8 cellular contexts compared by ENCODE assay signal in genomic region chr10:124693801-124694416, GRCh38. TPM values are rescaled to one million over a fixed set of nuclear protein-coding genes. Genes with fewer than 3 reads are reported as not detected.
DNase-seq lines count a peak whose midpoint lies in the region; ATAC-seq and TF ChIP-seq lines count a peak whose summit lies in the region.

No MANE protein-coding gene starts in this region.

- H3K9me3 ChIP-seq in heart left ventricle (no peaks in the 10 kb centered on the region), stomach smooth muscle (ENCODE audit: control insufficient read depth in 2 of 2, low read length in 2 of 2) (no peaks in the 10 kb centered on the region)

- no peak overlapping the region for H3K4me3 ChIP-seq in heart left ventricle
- H3K4me3 ChIP-seq in stomach smooth muscle (ENCODE audit: low read length in 2 of 2) = peak overlapping the region in 1 of 2 donors; percentile 8

- no peak for TF ChIP-seq CTCF in heart left ventricle (IDR thresholded peaks at IDR 0.05)

- H3K27ac ChIP-seq in heart left ventricle = peak overlapping the region in 11 of 12 donors; percentile 41 to 97 (median 62)
- peak overlapping the region; percentile 24 for H3K27ac ChIP-seq in stomach smooth muscle (ENCODE audit: low read length)

- POLR2A ChIA-PET in activated CD4-positive, alpha-beta T cell treated with anti-CD3 and anti-CD28 coated beads for 36 hours (lab: Charles Lee) = interaction anchor here (0.8 to 1.7 kb wide), 4 partner anchors 8 to 264 kb away, joined by 3 to 8 read pairs (median 4); no protein-coding TSS in a partner anchor

- intact Hi-C loops in activated CD4-positive, alpha-beta T cell treated with anti-CD3 and anti-CD28 coated beads for 36 hours (cut with DNase I, micrococcal nuclease) = no loop called here
- intact Hi-C loops in heart left ventricle (cut with DNase I) = no loop called here

- 33 to 38% (median 37%) methylated on average over 10 of the region's 10 CpGs for WGBS in heart left ventricle, 4 donors

- peaks cover 7 to 99% (median 63%) of the 10 kb centered on the region in 12 donors for H3K4me1 ChIP-seq in heart left ventricle
- H3K4me1 ChIP-seq in stomach smooth muscle (ENCODE audit: control insufficient read depth, insufficient read depth, low read length) = peaks cover 26% of the 10 kb centered on the region

- H3K27ac Mint-ChIP-seq in activated CD4-positive, alpha-beta T cell treated with anti-CD3 and anti-CD28 coated beads for 36 hours = peak overlapping the region; percentile 32

- H3K9ac ChIP-seq in stomach smooth muscle (ENCODE audit: low read length in 2 of 2) = peak overlapping the region in 1 of 2 donors; percentile 13

- no peak overlapping the region for H3K4me3 Mint-ChIP-seq in activated CD4-positive, alpha-beta T cell treated with anti-CD3 and anti-CD28 coated beads for 36 hours

- CTCF ChIA-PET in activated CD4-positive, alpha-beta T cell treated with anti-CD3 and anti-CD28 coated beads for 36 hours (lab: Charles Lee) = interaction anchor here (0.8 to 1.3 kb wide), 2 partner anchors 11 to 165 kb away, joined by 3 read pairs; no protein-coding TSS in a partner anchor

- TF ChIP-seq POLR2A in heart left ventricle (IDR thresholded peaks at IDR 0.05) = no peak

- H3K27me3 ChIP-seq in heart left ventricle (no peaks in the 10 kb centered on the region), stomach smooth muscle (ENCODE audit: control insufficient read depth in 1 of 2, insufficient read depth in 2 of 2, low read length in 2 of 2) (no peaks in the 10 kb centered on the region)

- peaks cover 81% of the 10 kb centered on the region for H3K4me1 Mint-ChIP-seq in activated CD4-positive, alpha-beta T cell treated with anti-CD3 and anti-CD28 coated beads for 36 hours

- H3K9me3 Mint-ChIP-seq in activated CD4-positive, alpha-beta T cell treated with anti-CD3 and anti-CD28 coated beads for 36 hours (ENCODE audit: low read depth) = no peaks in the 10 kb centered on the region

- no peak for ATAC-seq in activated CD4-positive, alpha-beta T cell treated with anti-CD3 and anti-CD28 coated beads for 36 hours
- ATAC-seq in heart left ventricle (peak; percentile 14 to 50 (median 34)), HG02970 (IDR thresholded peaks at IDR 0.05; ENCODE audit: low FRiP score, unreplicated experiment) (no peak)

- H3K27me3 Mint-ChIP-seq in activated CD4-positive, alpha-beta T cell treated with anti-CD3 and anti-CD28 coated beads for 36 hours = no peaks in the 10 kb centered on the region

- H3K36me3 ChIP-seq in heart left ventricle (peaks cover 0 to 40% (median 16%) of the 10 kb centered on the region in 9 donors), stomach smooth muscle (ENCODE audit: control insufficient read depth in 2 of 2, insufficient read depth in 2 of 2, low read length in 2 of 2) (peaks cover 3 to 10% of the 10 kb centered on the region in 2 donors)

- peak; percentile 54 for DNase-seq in activated CD4-positive, alpha-beta T cell treated with anti-CD3 and anti-CD28 coated beads for 36 hours
- no peak for DNase-seq in activated CD4-positive, alpha-beta T cell treated with anti-CD3 and anti-CD28 coated beads for 4 hours
- DNase-seq in NCI-H510A treated with DMSO at 0.1 percent for 48 hours (lab: John Stamatoyannopoulos, UW) = peak; percentile 89
- DNase-seq in heart left ventricle = peak in 4 of 5 donors; percentile 26 to 58 (median 51)
- no peak for DNase-seq in DMS153 (lab: John Stamatoyannopoulos, UW)
- DNase-seq in NCI-H226 = no peak

- peaks cover 48% of the 10 kb centered on the region for H3K36me3 Mint-ChIP-seq in activated CD4-positive, alpha-beta T cell treated with anti-CD3 and anti-CD28 coated beads for 36 hours (ENCODE audit: low read depth)

RNA-seq across cellular contexts. Expression of gene FAM53B, which starts 50.3 kb away (rescaled TPM):
- total RNA-seq in activated CD4-positive, alpha-beta T cell treated with anti-CD3 and anti-CD28 coated beads for 36 hours = 10 to 100 TPM; 13.3 to 13.9 TPM
- 10 to 100 TPM; 30.2 to 57.7 (median 36.3) TPM for total RNA-seq in heart left ventricle
- 10 to 100 TPM; 23.7 to 25.6 TPM for polyA plus RNA-seq in heart left ventricle

Comparison
In these comparisons a context has a peak if more than half of its experiments do, and no peak if none do; other contexts are left out.
1. DNase-seq: peak in activated CD4-positive, alpha-beta T cell treated with anti-CD3 and anti-CD28 coated beads for 36 hours (single experiment), NCI-H510A treated with DMSO at 0.1 percent for 48 hours (single experiment) and heart left ventricle (4 of 5); none in activated CD4-positive, alpha-beta T cell treated with anti-CD3 and anti-CD28 coated beads for 4 hours (0 of 2), DMS153 (single experiment) and NCI-H226 (single experiment).
2. ATAC-seq: peak in heart left ventricle (4 of 4); none in activated CD4-positive, alpha-beta T cell treated with anti-CD3 and anti-CD28 coated beads for 36 hours (single experiment) and HG02970 (single experiment).